Comparison of ENCODE assay signal across 12 cellular contexts in the genomic region with DNA sequence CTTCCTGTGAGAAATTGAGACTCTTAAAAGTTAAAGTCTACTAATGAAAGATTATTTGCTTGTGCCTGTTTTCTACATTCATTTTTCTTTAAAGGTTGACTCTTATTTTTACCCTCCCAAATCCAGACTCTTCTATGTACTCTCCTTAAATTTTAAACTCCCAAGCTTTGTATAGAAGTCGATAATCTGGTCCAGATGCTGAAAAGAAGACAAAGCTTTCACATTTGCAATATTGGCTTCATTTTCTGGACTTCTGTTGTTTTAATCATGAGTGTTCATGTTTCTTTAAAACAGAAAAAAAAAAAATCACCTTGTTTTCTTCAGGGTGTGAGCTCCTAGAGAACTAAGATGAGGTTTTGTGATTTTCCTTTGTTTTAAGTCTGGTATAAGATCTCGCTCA. TPM values are rescaled to one million over a fixed set of nuclear protein-coding genes. Genes with fewer than 3 reads are reported as not detected.
A peak's percentile ranks its signal among the peaks of the same experiment; 100 is the strongest.
DNase-seq lines count a peak whose midpoint lies in the region; ATAC-seq and TF ChIP-seq lines count a peak whose summit lies in the region.
"Had no signal": no experiment of that assay in that cellular context is flagged by ENCODE, and none has a peak within 500 bp of the region (broad histone marks: within the 10 kb centered on the region; RNA-seq: fewer than 3 reads in every experiment).

No MANE protein-coding gene starts in this region.

- H3K36me3 ChIP-seq in gastroesophageal sphincter, result peaks cover 0 to 33% of the 10 kb centered on the region in 2 donors
- H3K36me3 ChIP-seq: breast epithelium had no signal

- H3K4me1 Mint-ChIP-seq in activated T-cell treated with anti-CD3 and anti-CD28 coated beads, Interleukin-2, amount 50 U/mL, for 24 hours (ENCODE audit: low read depth), result peaks cover 35% of the 10 kb centered on the region
- peaks cover 27% of the 10 kb centered on the region for H3K4me1 Mint-ChIP-seq in activated T-cell treated with anti-CD3 and anti-CD28 coated beads, Interleukin-2, amount 50 U/mL, for 4 hours (ENCODE audit: low read depth)
- H3K4me1 Mint-ChIP-seq in T-helper 17 cell, result peaks cover 20% of the 10 kb centered on the region
- H3K4me1 Mint-ChIP-seq in stimulated activated memory B cell treated with anti-CD40 and anti-IgM and Interleukin-4, amounts not matched to agents 10 μg/mL and 1 μg/mL and 100 μg/mL, for 72 hours, result peaks cover 31% of the 10 kb centered on the region

- no peak for TF ChIP-seq POLR2A in gastroesophageal sphincter (IDR thresholded peaks at IDR 0.05)

- peaks cover 0 to 61% (median 5%) of the 10 kb centered on the region in 3 donors for H3K4me1 ChIP-seq in gastroesophageal sphincter
- H3K4me1 ChIP-seq: breast epithelium had no signal

- H3K9me3 Mint-ChIP-seq in activated T-cell treated with anti-CD3 and anti-CD28 coated beads, Interleukin-2, amount 50 U/mL, for 24 hours, result peaks cover 5% of the 10 kb centered on the region
- H3K9me3 Mint-ChIP-seq in activated T-cell treated with anti-CD3 and anti-CD28 coated beads, Interleukin-2, amount 50 U/mL, for 4 hours, result no peaks in the 10 kb centered on the region
- peaks cover 2% of the 10 kb centered on the region for H3K9me3 Mint-ChIP-seq in stimulated activated memory B cell treated with anti-CD40 and anti-IgM and Interleukin-4, amounts not matched to agents 10 μg/mL and 1 μg/mL and 100 μg/mL, for 72 hours

- no peaks in the 10 kb centered on the region for H3K9me3 ChIP-seq in T-helper 17 cell (ENCODE audit: control insufficient read depth, low read length, poor library complexity, severe bottlenecking)
- H3K9me3 ChIP-seq in gastroesophageal sphincter, result peaks cover 0 to 9% (median 0%) of the 10 kb centered on the region in 3 donors

- H3K36me3 Mint-ChIP-seq in activated T-cell treated with anti-CD3 and anti-CD28 coated beads, Interleukin-2, amount 50 U/mL, for 24 hours (ENCODE audit: low read depth), result peaks cover 75% of the 10 kb centered on the region
- H3K36me3 Mint-ChIP-seq in activated T-cell treated with anti-CD3 and anti-CD28 coated beads, Interleukin-2, amount 50 U/mL, for 4 hours (ENCODE audit: insufficient read depth), result peaks cover 34% of the 10 kb centered on the region
- peaks cover 9% of the 10 kb centered on the region for H3K36me3 Mint-ChIP-seq in T-helper 17 cell (ENCODE audit: low read depth)
- peaks cover 29% of the 10 kb centered on the region for H3K36me3 Mint-ChIP-seq in stimulated activated memory B cell treated with anti-CD40 and anti-IgM and Interleukin-4, amounts not matched to agents 10 μg/mL and 1 μg/mL and 100 μg/mL, for 72 hours

- no peaks in the 10 kb centered on the region for H3K27me3 Mint-ChIP-seq in activated T-cell treated with anti-CD3 and anti-CD28 coated beads, Interleukin-2, amount 50 U/mL, for 24 hours
- H3K27me3 Mint-ChIP-seq in activated T-cell treated with anti-CD3 and anti-CD28 coated beads, Interleukin-2, amount 50 U/mL, for 4 hours (ENCODE audit: low read depth), result no peaks in the 10 kb centered on the region
- no peaks in the 10 kb centered on the region for H3K27me3 Mint-ChIP-seq in T-helper 17 cell
- no peaks in the 10 kb centered on the region for H3K27me3 Mint-ChIP-seq in stimulated activated memory B cell treated with anti-CD40 and anti-IgM and Interleukin-4, amounts not matched to agents 10 μg/mL and 1 μg/mL and 100 μg/mL, for 72 hours

- no peak for DNase-seq in activated T-cell treated with anti-CD3 and anti-CD28 coated beads, Interleukin-2, amount 50 U/mL, for 24 hours
- DNase-seq in activated T-cell treated with anti-CD3 and anti-CD28 coated beads, Interleukin-2, amount 50 U/mL, for 4 hours, result no peak
- no peak for DNase-seq in T-helper 17 cell
- DNase-seq in amniotic stem cell (lab: John Stamatoyannopoulos, UW), result no peak
- DNase-seq: Karpas-422 had no signal

- ATAC-seq in activated T-cell treated with anti-CD3 and anti-CD28 coated beads, Interleukin-2, amount 50 U/mL, for 4 hours, result no peak
- ATAC-seq in T-helper 17 cell, result no peak
- ATAC-seq in gastroesophageal sphincter, result no peak
- no peak for ATAC-seq in stimulated activated memory B cell treated with anti-CD40 and anti-IgM and Interleukin-4, amounts not matched to agents 10 μg/mL and 1 μg/mL and 100 μg/mL, for 72 hours
- ATAC-seq in GM18867 (IDR thresholded peaks at IDR 0.05; ENCODE audit: unreplicated experiment), result no peak
- ATAC-seq in HG02678 (IDR thresholded peaks at IDR 0.05; ENCODE audit: unreplicated experiment), result no peak
- ATAC-seq: HCT116 had no signal

- H3K27ac ChIP-seq in gastroesophageal sphincter, result peak overlapping the region in 3 of 4 donors; percentile 60 to 76 (median 67)
- H3K27ac ChIP-seq: breast epithelium, epithelial cell of prostate had no signal

- H3K4me3 ChIP-seq in gastroesophageal sphincter, result no peak overlapping the region
- H3K4me3 ChIP-seq: breast epithelium had no signal

- no peak overlapping the region for H3K4me3 Mint-ChIP-seq in activated T-cell treated with anti-CD3 and anti-CD28 coated beads, Interleukin-2, amount 50 U/mL, for 24 hours
- H3K4me3 Mint-ChIP-seq in activated T-cell treated with anti-CD3 and anti-CD28 coated beads, Interleukin-2, amount 50 U/mL, for 4 hours, result no peak overlapping the region
- no peak overlapping the region for H3K4me3 Mint-ChIP-seq in T-helper 17 cell
- peak overlapping the region; percentile 18 for H3K4me3 Mint-ChIP-seq in stimulated activated memory B cell treated with anti-CD40 and anti-IgM and Interleukin-4, amounts not matched to agents 10 μg/mL and 1 μg/mL and 100 μg/mL, for 72 hours

- no peak for TF ChIP-seq EP300 in gastroesophageal sphincter (IDR thresholded peaks at IDR 0.05)

- no peak for TF ChIP-seq CTCF in gastroesophageal sphincter (IDR thresholded peaks at IDR 0.05)

- no peaks in the 10 kb centered on the region for H3K27me3 ChIP-seq in gastroesophageal sphincter
- H3K27me3 ChIP-seq: breast epithelium had no signal

- peak overlapping the region; percentile 92 for H3K27ac Mint-ChIP-seq in activated T-cell treated with anti-CD3 and anti-CD28 coated beads, Interleukin-2, amount 50 U/mL, for 24 hours
- H3K27ac Mint-ChIP-seq in T-helper 17 cell, result peak overlapping the region; percentile 53
- peak overlapping the region; percentile 87 for H3K27ac Mint-ChIP-seq in stimulated activated memory B cell treated with anti-CD40 and anti-IgM and Interleukin-4, amounts not matched to agents 10 μg/mL and 1 μg/mL and 100 μg/mL, for 72 hours

- 74 to 82% methylated on average over 2 of the region's 2 CpGs for WGBS in gastroesophageal sphincter (ENCODE audit: low coverage in 1 of 2), 2 donors

RNA-seq across cellular contexts. Expression of a gene that starts 53.2 kb away (rescaled TPM):
- 10 to 100 TPM; 39.8 to 45.7 (median 41.7) TPM for total RNA-seq in activated T-cell treated with anti-CD3 and anti-CD28 coated beads, Interleukin-2, amount 50 U/mL, for 4 hours
- total RNA-seq in T-helper 17 cell (10 to 100 TPM; 49.1 to 55.2 TPM), gastroesophageal sphincter (10 to 100 TPM; 42.5 to 54.2 (median 45.0) TPM)
